In the genomic region with DNA sequence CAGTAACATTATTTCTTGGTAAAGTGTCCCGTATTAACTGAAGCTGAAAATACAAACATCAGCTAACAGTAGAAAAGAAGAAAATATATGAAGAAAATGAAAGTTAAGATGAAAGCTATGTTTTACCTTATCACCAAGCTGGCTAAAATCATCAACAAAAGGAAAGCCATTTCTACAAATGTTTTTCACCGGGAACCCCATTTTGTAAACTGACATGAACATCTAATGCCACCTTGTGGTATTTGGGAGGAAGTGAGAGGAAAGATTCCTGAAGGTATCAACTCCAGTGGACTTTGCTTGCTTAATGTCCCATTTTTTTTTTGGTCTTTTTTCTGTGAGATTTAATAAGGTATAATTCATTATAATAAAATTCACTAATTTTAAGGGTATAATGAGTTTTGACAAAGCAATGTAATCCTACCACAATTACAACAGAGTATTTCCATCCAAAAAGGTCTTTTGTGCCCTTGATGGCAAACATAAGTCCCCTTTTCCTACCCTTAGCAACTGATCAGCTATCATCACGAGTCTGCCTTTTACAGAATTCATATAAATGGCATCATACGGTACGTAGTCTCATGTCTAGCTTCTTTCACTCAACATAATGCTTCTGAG, we compare ENCODE assay signal across 8 cellular contexts. TPM values are rescaled to one million over a fixed set of nuclear protein-coding genes. Genes with fewer than 3 reads are reported as not detected.
DNase-seq lines count a peak whose midpoint lies in the region; ATAC-seq and TF ChIP-seq lines count a peak whose summit lies in the region.

No MANE protein-coding gene starts in this region.

- H4K8ac ChIP-seq in neuronal stem cell (ENCODE audit: low read depth, low read length), result no peak overlapping the region

- H3K27ac ChIP-seq in SK-N-MC (peak overlapping the region; percentile 68; the same call in 1 of the 2 replicates), neuronal stem cell (replicated peaks; ENCODE audit: low read length) (no peak overlapping the region)
- no peak overlapping the region for H3K27ac ChIP-seq in effector memory CD4-positive, alpha-beta T cell (ENCODE audit: insufficient read depth, low read length, poor library complexity, severe bottlenecking)

- no peak overlapping the region for H2BK5ac ChIP-seq in neuronal stem cell (ENCODE audit: low read length)

- H3K4ac ChIP-seq in neuronal stem cell (ENCODE audit: low read length), result no peak overlapping the region

- DNase-seq in NCI-H524 (lab: John Stamatoyannopoulos, UW), result peak; percentile 6 to 67
- DNase-seq in NCI-H524 treated with DMSO at 0.1 percent for 48 hours (lab: John Stamatoyannopoulos, UW), result no peak
- no peak for DNase-seq in SK-N-MC (ENCODE audit: low read depth, low spot score)
- DNase-seq in fibroblast of gingiva (ENCODE audit: low read depth), result peak; percentile 67
- no peak for DNase-seq in neuronal stem cell (ENCODE audit: low spot score)
- DNase-seq in effector memory CD4-positive, alpha-beta T cell, result no peak

- no peak overlapping the region for H2BK15ac ChIP-seq in neuronal stem cell (ENCODE audit: low read length)

- H3K14ac ChIP-seq in neuronal stem cell (ENCODE audit: low read length), result no peak overlapping the region

- H2BK120ac ChIP-seq in neuronal stem cell (ENCODE audit: low read depth, low read length), result no peak overlapping the region

- TF ChIP-seq CTCF in LNCAP (IDR thresholded peaks at IDR 0.05), result peak; percentile 58

- H3K4me3 ChIP-seq in SK-N-MC (peak overlapping the region; percentile 62), neuronal stem cell (ENCODE audit: low read length in 2 of 2) (no peak overlapping the region)
- no peak overlapping the region for H3K4me3 ChIP-seq in effector memory CD4-positive, alpha-beta T cell (ENCODE audit: insufficient read depth, low read depth, low read length, poor library complexity, severe bottlenecking)

- H3K4me1 ChIP-seq in neuronal stem cell (ENCODE audit: control insufficient read depth in 2 of 2, insufficient read depth in 1 of 2, low read depth in 1 of 2, low read length in 2 of 2), result no peaks in the 10 kb centered on the region
- H3K4me1 ChIP-seq in effector memory CD4-positive, alpha-beta T cell (ENCODE audit: control insufficient read depth, insufficient read depth, low read length, poor library complexity, severe bottlenecking), result peaks cover 5% of the 10 kb centered on the region

- no peak overlapping the region for H3K23ac ChIP-seq in neuronal stem cell (ENCODE audit: low read depth, low read length, poor library complexity)

- H3K9ac ChIP-seq in SK-N-MC (ENCODE audit: insufficient read length), result no peak overlapping the region
- no peak overlapping the region for H3K9ac ChIP-seq in neuronal stem cell (ENCODE audit: low read depth, low read length, poor library complexity)

- peak overlapping the region; percentile 11 for H2AFZ ChIP-seq in neuronal stem cell (ENCODE audit: low read length)

- H2BK12ac ChIP-seq in neuronal stem cell (ENCODE audit: low read length), result no peak overlapping the region

- H3K36me3 ChIP-seq in SK-N-MC (ENCODE audit: insufficient read depth, low read length) (peaks cover 52% of the 10 kb centered on the region), neuronal stem cell (replicated peaks in 1 of 2; ENCODE audit: control insufficient read depth in 2 of 2, insufficient read depth in 2 of 2, low read length in 2 of 2) (peaks cover 12 to 54% of the 10 kb centered on the region in 2 donors)
- peaks cover 33% of the 10 kb centered on the region for H3K36me3 ChIP-seq in effector memory CD4-positive, alpha-beta T cell (ENCODE audit: control insufficient read depth, insufficient read depth, low read length)

- H3K9me3 ChIP-seq in SK-N-MC (ENCODE audit: low read depth, low read length), result no peaks in the 10 kb centered on the region
- no peaks in the 10 kb centered on the region for H3K9me3 ChIP-seq in neuronal stem cell (replicated peaks in 1 of 2; ENCODE audit: control insufficient read depth in 2 of 2, insufficient read depth in 1 of 2, low read depth in 1 of 2, low read length in 2 of 2)
- no peaks in the 10 kb centered on the region for H3K9me3 ChIP-seq in effector memory CD4-positive, alpha-beta T cell (ENCODE audit: control insufficient read depth, low read length)

- WGBS in neuronal stem cell (ENCODE audit: extremely low coverage in 2 of 2, insufficient read length in 2 of 2, insufficient replicate concordance in 1 of 2), 2 donors, result no CpG with 5 or more reads among the region's 5 CpGs

- H3K79me1 ChIP-seq in neuronal stem cell (ENCODE audit: low read depth, low read length), result peaks cover 8% of the 10 kb centered on the region

- no peak overlapping the region for H3K18ac ChIP-seq in neuronal stem cell (ENCODE audit: low read length)

- ATAC-seq in HG03354 (IDR thresholded peaks at IDR 0.05; ENCODE audit: poor library complexity, severe bottlenecking, unreplicated experiment), result no peak

- H3K4me2 ChIP-seq in neuronal stem cell (ENCODE audit: insufficient read depth, low read length, poor library complexity, severe bottlenecking), result no peak overlapping the region

- H3K27me3 ChIP-seq in neuronal stem cell (ENCODE audit: control insufficient read depth in 3 of 3, insufficient read depth in 3 of 3, low read depth in 1 of 3, low read length in 3 of 3), result no peaks in the 10 kb centered on the region
- no peaks in the 10 kb centered on the region for H3K27me3 ChIP-seq in effector memory CD4-positive, alpha-beta T cell (replicated peaks; ENCODE audit: control insufficient read depth, insufficient read depth, low read length, poor library complexity, severe bottlenecking)

- no peak overlapping the region for H2AK5ac ChIP-seq in neuronal stem cell (ENCODE audit: low read depth, low read length)

- no peak overlapping the region for H4K91ac ChIP-seq in neuronal stem cell (ENCODE audit: low read depth, low read length, poor library complexity)

RNA-seq across cellular contexts. Expression of a gene that starts 7.7 kb away (rescaled TPM):
- 64.9 TPM for polyA plus RNA-seq in neuronal stem cell (2013, experiment 1 of 2)
- 62.5 TPM for polyA plus RNA-seq in neuronal stem cell (2013, experiment 2 of 2)

RNA-seq across cellular contexts. Expression of a gene that starts 34.4 kb away (rescaled TPM):
- 32.6 TPM for polyA plus RNA-seq in neuronal stem cell (2013, experiment 1 of 2)
- polyA plus RNA-seq in neuronal stem cell (2013, experiment 2 of 2), result 31.1 TPM

Comparison
In these comparisons a context has a peak if more than half of its experiments do, and no peak if none do; other contexts are left out.
1. DNase-seq: peak in NCI-H524 (2 of 2) and fibroblast of gingiva (single experiment); none in NCI-H524 treated with DMSO at 0.1 percent for 48 hours (single experiment), SK-N-MC (single experiment), neuronal stem cell (single experiment) and effector memory CD4-positive, alpha-beta T cell (0 of 3).